Comparison of ENCODE assay signal across 12 cellular contexts in the genomic region with DNA sequence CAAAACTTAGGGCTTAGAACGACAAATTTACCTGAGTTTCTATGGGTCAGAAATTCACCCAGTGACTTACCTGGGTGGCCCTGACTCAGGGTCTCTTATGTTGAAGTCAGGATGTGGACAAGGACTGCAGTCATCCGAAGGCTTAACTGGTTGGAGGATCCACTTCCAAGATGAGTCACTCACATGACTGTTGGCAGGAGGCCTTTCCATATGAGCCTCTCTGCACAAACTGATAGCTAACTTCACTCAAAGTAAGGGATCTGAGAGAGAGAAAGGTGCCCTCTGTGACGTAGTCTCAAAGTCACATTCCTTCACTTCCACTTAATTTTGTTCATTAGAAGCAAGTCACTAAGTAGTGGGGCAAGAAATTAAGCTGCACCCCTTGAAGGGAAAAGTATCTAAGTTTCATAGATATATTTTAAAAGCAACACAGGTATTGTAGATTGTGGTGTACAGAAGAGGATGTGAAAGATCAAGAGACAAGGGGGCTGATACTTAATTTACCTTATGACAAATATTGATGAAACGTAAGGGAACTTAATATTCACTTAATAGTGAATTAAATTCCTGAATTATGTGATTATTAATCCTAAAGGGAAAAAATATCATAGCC. TPM values are rescaled to one million over a fixed set of nuclear protein-coding genes. Genes with fewer than 3 reads are reported as not detected.
DNase-seq lines count a peak whose midpoint lies in the region; ATAC-seq and TF ChIP-seq lines count a peak whose summit lies in the region.
"Had no signal": no experiment of that assay in that cellular context is flagged by ENCODE, and none has a peak within 500 bp of the region (broad histone marks: within the 10 kb centered on the region; RNA-seq: fewer than 3 reads in every experiment).

No MANE protein-coding gene starts in this region.

- no peaks in the 10 kb centered on the region for H3K4me1 ChIP-seq in aorta (ENCODE audit: control insufficient read depth in 1 of 2, insufficient read depth in 2 of 2, low read length in 2 of 2)
- H3K4me1 ChIP-seq: BE2C had no signal

- ATAC-seq in Right ventricle myocardium superior (ENCODE audit: poor library complexity) (peak; percentile 20), left ventricle myocardium superior (no peak), aorta (ENCODE audit: low FRiP score) (no peak), GM21619 (IDR thresholded peaks at IDR 0.05; ENCODE audit: unreplicated experiment) (no peak), GM21576 (IDR thresholded peaks at IDR 0.05; ENCODE audit: unreplicated experiment) (no peak)
- ATAC-seq: activated CD8-positive, alpha-beta T cell treated with anti-CD3 and anti-CD28 coated beads for 36 hours had no signal

- DNase-seq in Right ventricle myocardium superior (no peak), left ventricle myocardium superior (no peak), RKO (ENCODE audit: low spot score) (peak; percentile 77), fibroblast of pulmonary artery (ENCODE audit: low read depth) (peak; percentile 73), aorta (no peak), NCI-H2081 (lab: John Stamatoyannopoulos, UW) (no peak)
- DNase-seq: activated CD8-positive, alpha-beta T cell treated with anti-CD3 and anti-CD28 coated beads for 36 hours; BE2C; effector CD4-positive, alpha-beta T cell; ovary had no signal

- H3K4me3 ChIP-seq in fibroblast of pulmonary artery (replicated peaks; ENCODE audit: low read depth, low read length): no peak overlapping the region
- H3K4me3 ChIP-seq in aorta (ENCODE audit: low read length in 2 of 2): no peak overlapping the region
- H3K4me3 ChIP-seq: ovary had no signal

- no peaks in the 10 kb centered on the region for H3K36me3 ChIP-seq in aorta (ENCODE audit: control insufficient read depth in 1 of 2, insufficient read depth in 2 of 2, low read length in 1 of 2)
- H3K36me3 ChIP-seq: BE2C, ovary had no signal

- H3K9me3 ChIP-seq in aorta (ENCODE audit: control insufficient read depth, low read length): no peaks in the 10 kb centered on the region
- H3K9me3 ChIP-seq: BE2C, ovary had no signal

- H3K27me3 ChIP-seq in aorta (ENCODE audit: control insufficient read depth in 1 of 2, insufficient read depth in 2 of 2, low read length in 1 of 2): no peaks in the 10 kb centered on the region
- H3K27me3 ChIP-seq: BE2C, ovary had no signal

- no peak overlapping the region for H3K27ac ChIP-seq in aorta (ENCODE audit: low read depth in 1 of 2, low read length in 2 of 2)
- H3K27ac ChIP-seq: ovary had no signal

- 85 to 89% methylated on average over 4 of the region's 4 CpGs for WGBS in aorta, 2 donors

- intact Hi-C loops in Right ventricle myocardium superior (cut with DNase I): no loop called here
- intact Hi-C loops in left ventricle myocardium superior (cut with micrococcal nuclease): no loop called here
- intact Hi-C loops in aorta (cut with DNase I): no loop called here

- TF ChIP-seq CTCF in fibroblast of pulmonary artery (IDR thresholded peaks at IDR 0.05; ENCODE audit: low read length, missing control alignments): no peak

RNA-seq across cellular contexts. Expression of a gene that starts 48.4 kb away (rescaled TPM):
- total RNA-seq in Right ventricle myocardium superior (25.7 TPM), left ventricle myocardium superior (27.9 TPM), aorta (10 to 100 TPM; 57.7 to 76.9 TPM)
- 10 to 100 TPM; 33.1 to 39.3 TPM for polyA plus RNA-seq in aorta

Comparison
In these comparisons a context has a peak if more than half of its experiments do, and no peak if none do; other contexts are left out.
1. DNase-seq: peak in RKO (single experiment) and fibroblast of pulmonary artery (single experiment); none in Right ventricle myocardium superior (single experiment), left ventricle myocardium superior (single experiment), aorta (0 of 2) and NCI-H2081 (0 of 2).